8 cellular contexts compared by ENCODE assay signal in genomic region chr3:4776399-4776979, GRCh38.
DNase-seq lines count a peak whose midpoint lies in the region; ATAC-seq and TF ChIP-seq lines count a peak whose summit lies in the region.

No MANE protein-coding gene starts in this region.

- peak; percentile 35 for ATAC-seq in GM18498 (IDR thresholded peaks at IDR 0.05; ENCODE audit: unreplicated experiment)
- peak; percentile 34 for ATAC-seq in HG03354 (IDR thresholded peaks at IDR 0.05; ENCODE audit: poor library complexity, severe bottlenecking, unreplicated experiment)

- peak overlapping the region; percentile 65 for H3K27ac ChIP-seq in epithelial cell of prostate

- TF ChIP-seq CTCF in GM20000 (IDR thresholded peaks at IDR 0.05; ENCODE audit: extremely low read depth, missing control alignments): no peak

- peak; percentile 54 for DNase-seq in GM20000 (ENCODE audit: low spot score)
- DNase-seq in epithelial cell of prostate (ENCODE audit: low read depth, low spot score): peak; percentile 20
- no peak for DNase-seq in cerebellar cortex (ENCODE audit: low spot score)
- DNase-seq in HUDEP-2 (lab: John Stamatoyannopoulos, UW; ENCODE audit: unreplicated experiment in 76 of 76): no peak
- DNase-seq in activated CD4-positive, alpha-beta T cell treated with anti-CD3 and anti-CD28 coated beads for 1 hour: no peak
- no peak for DNase-seq in GM03348 (ENCODE audit: low spot score)

Comparison
In these comparisons a context has a peak if more than half of its experiments do, and no peak if none do; other contexts are left out.
1. DNase-seq: peak in GM20000 (single experiment) and epithelial cell of prostate (single experiment); none in cerebellar cortex (single experiment), HUDEP-2 (0 of 76), activated CD4-positive, alpha-beta T cell treated with anti-CD3 and anti-CD28 coated beads for 1 hour (single experiment) and GM03348 (single experiment).